ENCODE assay signal across 6 cellular contexts in the genomic region with DNA sequence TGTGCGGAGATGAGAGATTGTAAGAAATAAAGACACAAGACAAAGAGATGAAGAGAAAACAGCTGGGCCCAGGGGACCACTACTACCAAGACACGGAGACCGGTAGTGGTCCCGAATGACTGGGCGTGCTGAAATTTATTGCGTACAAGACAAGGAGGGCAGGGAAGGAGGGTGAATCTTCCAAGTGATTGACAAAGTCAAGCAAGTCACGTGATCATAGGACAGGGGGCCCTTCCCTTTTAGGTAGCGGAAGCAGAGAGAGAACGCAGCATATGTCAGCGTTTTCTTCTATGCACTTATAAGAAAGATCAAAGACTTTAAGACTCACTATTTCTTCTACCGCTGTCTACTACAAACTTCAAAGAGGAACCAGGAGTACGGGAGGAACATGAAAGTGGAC. TPM values are rescaled to one million over a fixed set of nuclear protein-coding genes. Genes with fewer than 3 reads are reported as not detected.
A peak's percentile ranks its signal among the peaks of the same experiment; 100 is the strongest.
DNase-seq lines count a peak whose midpoint lies in the region; ATAC-seq, FAIRE-seq and TF ChIP-seq lines count a peak whose summit lies in the region.
"Not testable (repeated sequence)": the region's sequence is repeated elsewhere in the genome, so short reads cannot be mapped to it uniquely, and the experiment has no call there.

No MANE protein-coding gene starts in this region.

- not testable (repeated sequence) for H4K5ac ChIP-seq in H9 (ENCODE audit: insufficient read length, low read depth, low read length)

- CTCF ChIA-PET in K562 (lab: Yijun Ruan, JAX; ENCODE audit: low intra/inter-chr PET ratio); HepG2 (lab: Yijun Ruan, JAX; ENCODE audit: low intra/inter-chr PET ratio, low total read pairs): not testable (repeated sequence)

- not testable (repeated sequence) for H2BK15ac ChIP-seq in H9 (ENCODE audit: low read depth, low read length)

- not testable (repeated sequence) for H3K27me3 ChIP-seq in H9 (ENCODE audit: insufficient read depth, low read length); HepG2 (ENCODE audit: control insufficient read depth in 1 of 2, insufficient read depth in 2 of 2, low read length in 2 of 2)
- peaks cover 16 to 22% of the 10 kb centered on the region in 2 experiments; a peak in 4 of 5 replicates for H3K27me3 ChIP-seq in K562 (ENCODE audit: control insufficient read depth in 2 of 2, insufficient read depth in 2 of 2, low read length in 2 of 2)

- H2BK5ac ChIP-seq in H9 (ENCODE audit: insufficient read length, low read length) = not testable (repeated sequence)

- not testable (repeated sequence) for H3K36me3 ChIP-seq in K562 (ENCODE audit: control insufficient read depth, insufficient read depth, low read length); HepG2 (replicated peaks in 1 of 2; ENCODE audit: control insufficient read depth in 1 of 2, insufficient read depth in 2 of 2, low read length in 2 of 2)

- H3K23ac ChIP-seq in H9 (ENCODE audit: insufficient read length, low read depth, low read length) = not testable (repeated sequence)

- not testable (repeated sequence) for H3K27ac Mint-ChIP-seq in H9
- H3K27ac Mint-ChIP-seq in stimulated activated naive B cell treated with anti-CD40 and anti-IgM and Interleukin-4, amounts not matched to agents 10 μg/mL and 1 μg/mL and 100 μg/mL, for 72 hours = peak overlapping the region; percentile 56

- H3K27me3 Mint-ChIP-seq in H9 (ENCODE audit: low read depth); stimulated activated naive B cell treated with anti-CD40 and anti-IgM and Interleukin-4, amounts not matched to agents 10 μg/mL and 1 μg/mL and 100 μg/mL, for 72 hours: not testable (repeated sequence)

- H3K9ac ChIP-seq in H9 (ENCODE audit: extremely low read depth, insufficient read length, low read length); K562 (ENCODE audit: insufficient read depth in 1 of 2, low read depth in 2 of 2, low read length in 2 of 2); HepG2 (ENCODE audit: insufficient read depth, low read depth, low read length): not testable (repeated sequence)

- TF ChIP-seq EP300 in K562 (IDR thresholded peaks at IDR 0.05; ENCODE audit: low read length); HepG2 (IDR thresholded peaks at IDR 0.05; ENCODE audit: low read depth in 2 of 2, low read length in 2 of 2); HepG2 (CRISPR knock-in tag; IDR thresholded peaks at IDR 0.05; ENCODE audit: borderline replicate concordance): not testable (repeated sequence)

- not testable (repeated sequence) for BruUV-seq in K562 (replicated peaks; lab: Mats Ljungman, UMichigan); HepG2 (replicated peaks; lab: Mats Ljungman, UMichigan)

- not testable (repeated sequence) for H3K4me1 ChIP-seq in H9 (ENCODE audit: insufficient read depth, low read length); K562 (replicated peaks in 1 of 2; ENCODE audit: control insufficient read depth in 2 of 2, insufficient read depth in 2 of 2, low read length in 2 of 2); HepG2 (ENCODE audit: insufficient read depth, low read length)

- not testable (repeated sequence) for H3K27ac ChIP-seq in H9 (ENCODE audit: insufficient read length, low read depth, low read length); K562 (ENCODE audit: extremely low read depth, low read depth, low read length); HepG2 (ENCODE audit: extremely low read length, insufficient read depth, low read length)

- not testable (repeated sequence) for H3K4me2 ChIP-seq in H9 (ENCODE audit: insufficient read depth, insufficient read length, low read length); K562 (ENCODE audit: insufficient read depth, low read length); HepG2 (ENCODE audit: low read depth, low read length)

- H3K4me1 Mint-ChIP-seq in H9 = not testable (repeated sequence)
- H3K4me1 Mint-ChIP-seq in stimulated activated naive B cell treated with anti-CD40 and anti-IgM and Interleukin-4, amounts not matched to agents 10 μg/mL and 1 μg/mL and 100 μg/mL, for 72 hours = peaks cover 11 to 25% of the 10 kb centered on the region in 2 donors

- intact Hi-C loops in K562 (cut with micrococcal nuclease); HepG2 (cut with micrococcal nuclease; ENCODE audit: unreplicated experiment): not testable (repeated sequence)

- H3K9me3 Mint-ChIP-seq in H9 = peaks cover 8 to 88% of the 10 kb centered on the region in 2 experiments
- H3K9me3 Mint-ChIP-seq in stimulated activated naive B cell treated with anti-CD40 and anti-IgM and Interleukin-4, amounts not matched to agents 10 μg/mL and 1 μg/mL and 100 μg/mL, for 72 hours = not testable (repeated sequence)

- in situ Hi-C loops in K562 (cut with MboI) = not testable (repeated sequence)
- in situ Hi-C loops in HepG2 (cut with HindIII; ENCODE audit: extremely low pct_ligation_motif_present, low pct_unique_long_range_greater_than_20kb) = loop anchor here (25.0 kb wide), 1 partner anchor 357 kb away; no protein-coding TSS in a partner anchor

- H2AFZ ChIP-seq in H9 (ENCODE audit: low read length); K562 (ENCODE audit: low read depth, low read length); HepG2 (ENCODE audit: low read length): not testable (repeated sequence)

- H3K79me2 ChIP-seq in H9 (ENCODE audit: insufficient read depth, low read length); K562 (ENCODE audit: control insufficient read depth, insufficient read depth, low read length); HepG2 (ENCODE audit: insufficient read depth, low read length): not testable (repeated sequence)

- TF ChIP-seq RAD21 in K562 (CRISPR knock-in tag; conservative IDR thresholded peaks at IDR 0.05 in 1 of 2, IDR thresholded peaks at IDR 0.05 in 1 of 2); HepG2 (CRISPR knock-in tag; IDR thresholded peaks at IDR 0.05): not testable (repeated sequence)

- not testable (repeated sequence) for H3K56ac ChIP-seq in H9 (ENCODE audit: insufficient read length, low read depth, low read length)

- H4K20me1 ChIP-seq in H9 (ENCODE audit: control insufficient read depth, insufficient read depth, insufficient read length); K562 (replicated peaks; ENCODE audit: control insufficient read depth, insufficient read depth, low read length); HepG2 (ENCODE audit: insufficient read depth, low read length): not testable (repeated sequence)

- not testable (repeated sequence) for H4K91ac ChIP-seq in H9 (ENCODE audit: insufficient read length, low read depth, low read length)

- H2BK12ac ChIP-seq in H9 (ENCODE audit: insufficient read length, low read depth, low read length) = not testable (repeated sequence)

- not testable (repeated sequence) for H3K36me3 Mint-ChIP-seq in H9 (ENCODE audit: insufficient read depth in 1 of 3, low read depth in 3 of 3); stimulated activated naive B cell treated with anti-CD40 and anti-IgM and Interleukin-4, amounts not matched to agents 10 μg/mL and 1 μg/mL and 100 μg/mL, for 72 hours

- no CpG with 5 or more reads among the region's 12 CpGs for WGBS in H9 (ENCODE audit: extremely low coverage, insufficient read length, low lambda C conversion rate)
- 54% methylated on average over 12 of the region's 12 CpGs for WGBS in K562 (ENCODE audit: insufficient coverage, low coverage, missing lambda C conversion rate)
- whole genome bisulfite sequencing in HepG2 (ENCODE audit: low lambda C conversion rate) = 64% methylated on average over 12 of the region's 12 CpGs

- H2BK20ac ChIP-seq in H9 (ENCODE audit: low read depth, low read length, poor library complexity, severe bottlenecking) = not testable (repeated sequence)

- not testable (repeated sequence) for H3K14ac ChIP-seq in H9 (ENCODE audit: insufficient read depth, low read length)

- TF ChIP-seq CTCF in H9 (conservative IDR thresholded peaks at IDR 0.05); K562 (IDR thresholded peaks at IDR 0.05 in 2 of 3, conservative IDR thresholded peaks at IDR 0.05 in 1 of 3; ENCODE audit: insufficient read depth in 2 of 3, low read depth in 1 of 3, low read length in 3 of 3); HepG2 (CRISPR knock-in tag; IDR thresholded peaks at IDR 0.05): not testable (repeated sequence)

- DNase-seq in Ammon's horn (ENCODE audit: low spot score) (peak; percentile 33), H9 (peak; percentile 7), MV-4-11 (lab: John Stamatoyannopoulos, UW) (peak; percentile 46)
- DNase-seq in K562 (ENCODE audit: extremely low read depth in 1 of 4, low spot score in 3 of 4); HepG2 (ENCODE audit: low spot score); stimulated activated naive B cell treated with anti-CD40 and anti-IgM and Interleukin-4, amounts not matched to agents 10 μg/mL and 1 μg/mL and 100 μg/mL, for 72 hours: not testable (repeated sequence)

- not testable (repeated sequence) for H3K4ac ChIP-seq in H9 (ENCODE audit: low read depth, low read length)

- FAIRE-seq in K562 (lab: Jason Lieb, UNC); HepG2 (lab: Jason Lieb, UNC): not testable (repeated sequence)

- H3K4me3 Mint-ChIP-seq in H9; stimulated activated naive B cell treated with anti-CD40 and anti-IgM and Interleukin-4, amounts not matched to agents 10 μg/mL and 1 μg/mL and 100 μg/mL, for 72 hours: not testable (repeated sequence)

- H3K23me2 ChIP-seq in H9 (ENCODE audit: insufficient read length, low read depth, low read length, poor library complexity, severe bottlenecking) = not testable (repeated sequence)

- not testable (repeated sequence) for H3K18ac ChIP-seq in H9 (ENCODE audit: insufficient read length, low read depth, low read length)

- not testable (repeated sequence) for H3K9me1 ChIP-seq in K562 (ENCODE audit: control insufficient read depth, insufficient read depth, low read length)

- not testable (repeated sequence) for ATAC-seq in K562; HepG2; stimulated activated naive B cell treated with anti-CD40 and anti-IgM and Interleukin-4, amounts not matched to agents 10 μg/mL and 1 μg/mL and 100 μg/mL, for 72 hours (replicated peaks)

- POLR2A ChIA-PET in K562 (lab: Yijun Ruan, JAX); HepG2 (lab: Yijun Ruan, JAX): not testable (repeated sequence)

- not testable (repeated sequence) for H4K8ac ChIP-seq in H9 (replicated peaks; ENCODE audit: insufficient read length, low read depth, low read length)

- H3K4me3 ChIP-seq in K562; HepG2 (replicated peaks in 1 of 3; ENCODE audit: insufficient read depth in 1 of 3, low read depth in 2 of 3, low read length in 3 of 3): not testable (repeated sequence)

- H3T11ph ChIP-seq in H9 (ENCODE audit: low read length) = not testable (repeated sequence)

- not testable (repeated sequence) for H2AK5ac ChIP-seq in H9 (ENCODE audit: insufficient read length, low read length)

- peaks cover 21% of the 10 kb centered on the region for H3K9me3 ChIP-seq in H9 (ENCODE audit: control insufficient read depth, low read depth, low read length)
- H3K9me3 ChIP-seq in K562 (replicated peaks; ENCODE audit: control insufficient read depth, insufficient read depth, low read depth, low read length); HepG2 (ENCODE audit: low read length): not testable (repeated sequence)

- TF ChIP-seq POLR2A in K562 (conservative IDR thresholded peaks at IDR 0.05); HepG2 (IDR thresholded peaks at IDR 0.05; ENCODE audit: insufficient read depth in 1 of 2, low read depth in 2 of 2, low read length in 2 of 2): not testable (repeated sequence)

- H3K79me1 ChIP-seq in H9 (ENCODE audit: insufficient read depth, low read depth, low read length, poor library complexity, severe bottlenecking) = not testable (repeated sequence)

- not testable (repeated sequence) for H2BK120ac ChIP-seq in H9 (ENCODE audit: low read depth, low read length, poor library complexity, severe bottlenecking)

RNA-seq across cellular contexts. Expression of gene TPM4, which starts 46.2 kb away (rescaled TPM):
- 431 TPM in 2 replicates for total RNA-seq in H9 (2021)
- 73.0 and 113 TPM in 2 replicates for total RNA-seq in K562 (2011; cell fraction: chromatin; rRNA removed; ENCODE audit: low replicate concordance)
- 52.4 and 58.9 TPM in 2 replicates for total RNA-seq in K562 (2011; cell fraction: nucleolus; rRNA removed)
- 66.6 and 115 TPM in 2 replicates for total RNA-seq in K562 (2011; cell fraction: nucleoplasm; rRNA removed)
- 76.3 and 82.9 TPM in 2 replicates for total RNA-seq in K562 (2014; rRNA removed)
- total RNA-seq in K562 (2014; rRNA removed; fragmentation: Illumina TruSeq; extraction: Trizol) = 81.8 and 91.3 TPM in 2 replicates
- 106 and 111 TPM in 2 replicates for total RNA-seq in K562 (2015; rRNA removed; fragmentation: Illumina TruSeq; extraction: Trizol)
- 61.2 and 63.6 TPM in 2 replicates for total RNA-seq in K562 (2021)
- polyA plus RNA-seq in K562 (2011; rRNA removed) = 104 and 126 TPM in 2 replicates
- 36.8 and 82.5 TPM in 2 replicates for polyA plus RNA-seq in K562 (2011; cell fraction: cytosol; rRNA removed)
- polyA plus RNA-seq in K562 (2011; cell fraction: nucleus; rRNA removed) = 30.6 and 46.4 TPM in 2 replicates
- 90.1 and 265 TPM in 2 replicates for polyA plus RNA-seq in K562 (2012)
- polyA plus RNA-seq in K562 (2014; fragmentation: Illumina TruSeq; extraction: Trizol) = 87.6 and 108 TPM in 2 replicates
- polyA plus RNA-seq in K562 (2014; fragmentation: Nextera tagmentation; extraction: Ambion mirVana) = 10 to 100 TPM; 28.1 to 34.0 TPM
- 77.4 and 86.3 TPM in 2 replicates for polyA plus RNA-seq in K562 (2014; rRNA removed)
- polyA minus RNA-seq in K562 (2011; rRNA and poly(A)+ RNA removed) = 79.9 and 121 TPM in 2 replicates
- polyA minus RNA-seq in K562 (2011; cell fraction: cytosol; rRNA and poly(A)+ RNA removed) = 31.3 and 61.1 TPM in 2 replicates
- 17.5 and 35.4 TPM in 2 replicates for polyA minus RNA-seq in K562 (2011; cell fraction: nucleus; rRNA and poly(A)+ RNA removed)
- total RNA-seq in HepG2 (2016; rRNA removed; fragmentation: Illumina TruSeq; extraction: Trizol) = 180 and 226 TPM in 2 replicates
- 81.5 and 84.8 TPM in 2 replicates for total RNA-seq in HepG2 (2016; cell fraction: cytosol; rRNA removed; fragmentation: Illumina TruSeq; extraction: Trizol; ENCODE audit: low read depth)
- 186 and 214 TPM in 2 replicates for total RNA-seq in HepG2 (2016; cell fraction: insoluble cytoplasmic fraction; rRNA removed; fragmentation: Illumina TruSeq; extraction: Trizol)
- 194 and 200 TPM in 2 replicates for total RNA-seq in HepG2 (2016; cell fraction: membrane; rRNA removed; fragmentation: Illumina TruSeq; extraction: Trizol)
- 74.9 and 75.0 TPM in 2 replicates for total RNA-seq in HepG2 (2016; cell fraction: nucleus; rRNA removed; fragmentation: Illumina TruSeq; extraction: Trizol)
- polyA plus RNA-seq in HepG2 (2011; rRNA removed) = 142 and 188 TPM in 2 replicates
- polyA plus RNA-seq in HepG2 (2011; cell fraction: cytosol; rRNA removed) = 121 and 146 TPM in 2 replicates
- polyA plus RNA-seq in HepG2 (2011; cell fraction: nucleus; rRNA removed) = 57.4 and 58.9 TPM in 2 replicates
- polyA plus RNA-seq in HepG2 (2012) = 139 and 145 TPM in 2 replicates
- polyA plus RNA-seq in HepG2 (2016; cell fraction: cytosol; fragmentation: Illumina TruSeq; extraction: Trizol; ENCODE audit: low read depth) = 109 and 119 TPM in 2 replicates
- polyA plus RNA-seq in HepG2 (2016; cell fraction: insoluble cytoplasmic fraction; fragmentation: Illumina TruSeq; extraction: Trizol; ENCODE audit: low read depth) = 311 and 323 TPM in 2 replicates
- 206 and 209 TPM in 2 replicates for polyA plus RNA-seq in HepG2 (2016; cell fraction: membrane; fragmentation: Illumina TruSeq; extraction: Trizol; ENCODE audit: low read depth)
- 143 and 149 TPM in 2 replicates for polyA plus RNA-seq in HepG2 (2016; cell fraction: nucleus; fragmentation: Illumina TruSeq; extraction: Trizol; ENCODE audit: insufficient read depth, low read depth)
- 72.8 and 124 TPM in 2 replicates for polyA minus RNA-seq in HepG2 (2011; rRNA and poly(A)+ RNA removed; ENCODE audit: low replicate concordance)
- 91.4 and 93.5 TPM in 2 replicates for polyA minus RNA-seq in HepG2 (2011; cell fraction: cytosol; rRNA and poly(A)+ RNA removed)
- polyA minus RNA-seq in HepG2 (2011; cell fraction: nucleus; rRNA and poly(A)+ RNA removed) = 76.0 and 77.5 TPM in 2 replicates
